19 cellular contexts compared by ENCODE assay signal in the genomic region with DNA sequence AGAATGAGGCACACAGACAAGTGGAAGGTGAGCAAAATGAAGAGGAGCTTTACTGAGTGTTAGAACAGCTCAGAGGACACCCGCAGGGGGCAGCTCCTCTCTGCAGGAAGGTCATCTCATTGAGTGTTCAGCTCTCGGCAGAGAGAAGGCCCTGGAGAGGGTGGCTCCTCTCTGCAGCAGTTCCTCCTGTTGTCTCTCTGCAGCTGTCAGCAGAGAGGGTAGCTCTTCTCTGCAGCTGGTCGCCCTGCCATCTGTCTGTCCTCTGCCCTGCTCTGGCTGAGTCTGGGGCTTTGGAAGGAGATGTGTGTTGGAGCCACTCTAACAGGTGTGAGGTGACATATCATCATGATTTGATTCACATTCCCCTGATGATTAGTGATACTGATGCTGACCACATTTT. TPM values are rescaled to one million over a fixed set of nuclear protein-coding genes. Genes with fewer than 3 reads are reported as not detected.
A peak's percentile ranks its signal among the peaks of the same experiment; 100 is the strongest.
DNase-seq lines count a peak whose midpoint lies in the region; ATAC-seq and TF ChIP-seq lines count a peak whose summit lies in the region.
"Had no signal": no experiment of that assay in that cellular context is flagged by ENCODE, and none has a peak within 500 bp of the region (broad histone marks: within the 10 kb centered on the region; RNA-seq: fewer than 3 reads in every experiment).

No MANE protein-coding gene starts in this region.

- H4K20me1 ChIP-seq in BLaER1: no peaks in the 10 kb centered on the region

- 47 to 66% methylated on average over 3 of the region's 3 CpGs for WGBS in endodermal cell (ENCODE audit: insufficient coverage in 1 of 2, insufficient read length in 1 of 2), 2 experiments

- ATAC-seq in HG02973 (IDR thresholded peaks at IDR 0.05; ENCODE audit: unreplicated experiment) (no peak), GM18870 (IDR thresholded peaks at IDR 0.05; ENCODE audit: unreplicated experiment) (no peak)
- ATAC-seq: GM12878 had no signal

- peaks cover 18% of the 10 kb centered on the region for H3K27me3 Mint-ChIP-seq in endodermal cell (ENCODE audit: insufficient read depth)

- peaks cover 8% of the 10 kb centered on the region for H3K9me3 Mint-ChIP-seq in endodermal cell

- peak overlapping the region; percentile 11; the same call in 1 of the 2 replicates for H3K4me2 ChIP-seq in BLaER1

- TF ChIP-seq CTCF in C4-2B (conservative IDR thresholded peaks at IDR 0.05): no peak
- TF ChIP-seq CTCF in endodermal cell (conservative IDR thresholded peaks at IDR 0.05): no peak

- peaks cover 10% of the 10 kb centered on the region for H3K9me3 ChIP-seq in BLaER1
- no peaks in the 10 kb centered on the region for H3K9me3 ChIP-seq in endodermal cell (ENCODE audit: control insufficient read depth, low read length)

- H3K36me3 ChIP-seq in BLaER1: no peaks in the 10 kb centered on the region
- H3K36me3 ChIP-seq in endodermal cell (ENCODE audit: control insufficient read depth, insufficient read depth, low read length): no peaks in the 10 kb centered on the region
- H3K36me3 ChIP-seq: HAP-1 had no signal

- H3K9ac ChIP-seq in BLaER1 (no peak overlapping the region), endodermal cell (ENCODE audit: extremely low read depth, low read length, poor library complexity, severe bottlenecking) (no peak overlapping the region)

- H3K4me3 ChIP-seq in BLaER1 (no peak overlapping the region), endodermal cell (ENCODE audit: low read length) (no peak overlapping the region)
- H3K4me3 ChIP-seq: GM12878, HAP-1 had no signal

- no peak overlapping the region for H3K27ac Mint-ChIP-seq in endodermal cell
- H3K27ac Mint-ChIP-seq: B cell, CD14-positive monocyte had no signal

- no peak overlapping the region for H3K27ac ChIP-seq in BLaER1
- peak overlapping the region; percentile 81 for H3K27ac ChIP-seq in C4-2B
- no peak overlapping the region for H3K27ac ChIP-seq in endodermal cell (ENCODE audit: low read depth, low read length)

- H3K4me1 ChIP-seq in BLaER1 (peaks cover 36% of the 10 kb centered on the region), endodermal cell (ENCODE audit: control insufficient read depth, insufficient read depth, low read length) (no peaks in the 10 kb centered on the region)

- H3K36me3 Mint-ChIP-seq in endodermal cell (ENCODE audit: low read depth): no peaks in the 10 kb centered on the region
- H3K36me3 Mint-ChIP-seq: CD14-positive monocyte; CD4-positive, alpha-beta memory T cell had no signal

- H3K4me1 Mint-ChIP-seq in endodermal cell: no peaks in the 10 kb centered on the region
- H3K4me1 Mint-ChIP-seq: CD14-positive monocyte had no signal

- DNase-seq in NAMALWA (ENCODE audit: low spot score) (peak; percentile 38), endodermal cell (peak; percentile 32), islet precursor cell (no peak), NCI-H1694 (lab: John Stamatoyannopoulos, UW) (no peak)
- DNase-seq: Calu3; CD4-positive, alpha-beta memory T cell; DMS79 treated with DMSO at 0.1 percent for 48 hours; EL had no signal

- H3K4me3 Mint-ChIP-seq in endodermal cell: no peak overlapping the region
- H3K4me3 Mint-ChIP-seq: B cell; CD14-positive monocyte; CD4-positive, alpha-beta memory T cell had no signal

- H3K27me3 ChIP-seq in BLaER1 (peaks cover 4% of the 10 kb centered on the region), endodermal cell (ENCODE audit: control insufficient read depth, insufficient read depth, low read length, poor library complexity, severe bottlenecking) (peaks cover 16% of the 10 kb centered on the region)

RNA-seq across cellular contexts. Expression of a gene that starts 6.8 kb away (rescaled TPM):
- total RNA-seq in endodermal cell: 10 to 100 TPM in 1 of 2 donors, 1 to 10 TPM in 1; 4.1 to 11.9 TPM
- 1.9 TPM for polyA plus RNA-seq in endodermal cell (2013, experiment 1 of 2)
- polyA plus RNA-seq in endodermal cell (2013, experiment 2 of 2): 1.2 TPM
- total RNA-seq: Calu3, G401, GM12878, H4, HT-29 had no signal
- polyA plus RNA-seq: CD14-positive monocyte, GM12878 had no signal

Comparison
In these comparisons a context has a peak if more than half of its experiments do, and no peak if none do; other contexts are left out.
1. DNase-seq: peak in NAMALWA (single experiment) and endodermal cell (single experiment); none in islet precursor cell (single experiment) and NCI-H1694 (single experiment).